Comparison of ENCODE assay signal across 1 cellular context in the genomic region with DNA sequence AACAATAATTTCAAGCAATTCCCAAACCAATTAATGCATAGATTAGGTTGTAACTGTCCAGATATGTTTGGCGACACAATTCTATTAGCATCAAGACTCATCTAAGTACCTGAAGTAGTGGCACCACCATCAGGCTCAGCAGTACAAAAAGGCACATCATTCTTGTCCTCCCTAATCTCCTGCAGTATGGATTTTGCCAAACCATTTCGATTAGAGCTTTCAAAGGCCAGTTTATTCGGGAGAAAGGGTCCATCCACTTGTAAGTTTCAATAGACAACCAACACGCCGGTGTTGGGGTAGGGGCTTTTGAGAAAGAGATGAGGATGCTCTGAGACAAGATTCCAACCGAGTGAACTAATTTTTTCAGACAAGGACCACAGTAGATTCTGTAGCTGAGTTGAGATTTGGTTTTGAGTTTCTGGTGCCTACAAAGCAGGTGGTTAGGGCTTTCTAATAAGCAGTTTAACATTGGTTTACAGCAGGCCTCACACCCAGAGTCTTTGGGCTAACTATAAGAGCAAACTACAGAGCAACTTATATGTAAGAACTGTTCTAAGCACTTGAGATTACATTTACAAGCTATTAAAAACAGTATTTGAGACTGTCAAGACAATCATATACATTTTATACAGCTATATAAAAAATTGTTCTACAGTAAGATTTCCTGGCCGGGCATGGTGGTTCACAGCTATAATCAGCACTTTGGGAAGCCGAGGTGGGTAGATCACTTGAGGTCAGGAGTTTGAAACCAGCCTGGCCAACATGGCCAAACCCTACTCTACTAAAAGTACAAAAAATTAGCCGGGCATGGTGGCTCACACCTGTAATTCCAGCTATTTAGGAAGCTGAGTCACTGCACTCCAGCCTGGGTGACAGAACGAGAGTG.
TF ChIP-seq lines count a peak whose summit lies in the region.

No MANE protein-coding gene starts in this region.

TF ChIP-seq in endothelial cell of umbilical vein, 7 proteins besides CTCF, POLR2A, EP300 and RAD21:
- peak; percentile 91 for TF ChIP-seq POLR2AphosphoS5 (IDR thresholded peaks at IDR 0.05; ENCODE audit: insufficient read depth, low read depth, low read length)
- no peak for TF ChIP-seq GATA2 (IDR thresholded peaks at IDR 0.05; ENCODE audit: insufficient read depth, insufficient read length, low read depth, low read length)
TF ChIP-seq in endothelial cell of umbilical vein: peak in this region for 1.
